In genomic region chr15:96353931-96354730, GRCh38 we compare ENCODE assay signal across 10 cellular contexts. TPM values are rescaled to one million over a fixed set of nuclear protein-coding genes. Genes with fewer than 3 reads are reported as not detected.
A peak's percentile ranks its signal among the peaks of the same experiment; 100 is the strongest.
DNase-seq lines count a peak whose midpoint lies in the region; ATAC-seq, FAIRE-seq and TF ChIP-seq lines count a peak whose summit lies in the region.
"Had no signal": no experiment of that assay in that cellular context is flagged by ENCODE, and none has a peak within 500 bp of the region (broad histone marks: within the 10 kb centered on the region; RNA-seq: fewer than 3 reads in every experiment).

No MANE protein-coding gene starts in this region.

- H3K4me3 ChIP-seq in A549 (peak overlapping the region; percentile 62), esophagus muscularis mucosa (peak overlapping the region; percentile 62 to 78 (median 66)), mucosa of stomach (ENCODE audit: low read length) (peak overlapping the region; percentile 19)

- H3K4me1 Mint-ChIP-seq in CD4-positive, alpha-beta T cell (ENCODE audit: low read depth): peaks cover 23% of the 10 kb centered on the region

- peaks cover 63% of the 10 kb centered on the region for H3K27me3 Mint-ChIP-seq in CD4-positive, alpha-beta T cell

- TF ChIP-seq POLR2A in A549 (IDR thresholded peaks at IDR 0.05; ENCODE audit: low read length) (no peak), esophagus muscularis mucosa (IDR thresholded peaks at IDR 0.05; ENCODE audit: low read depth) (no peak)

- H3K9me3 Mint-ChIP-seq in CD4-positive, alpha-beta T cell: no peaks in the 10 kb centered on the region

- H3K4me1 ChIP-seq in A549 (0 out of 3 replicates have a peak, but pooled peaks cover 10% of the 10 kb centered on the region), esophagus muscularis mucosa (peaks cover 35 to 92% (median 85%) of the 10 kb centered on the region in 4 donors), mucosa of stomach (ENCODE audit: control insufficient read depth, insufficient read depth, low read length) (peaks cover 19% of the 10 kb centered on the region)

- peak overlapping the region; percentile 50 for H3K9ac ChIP-seq in mucosa of stomach (ENCODE audit: low read length)

- ATAC-seq in A549 (peak; percentile 65 to 85), HG02852 (IDR thresholded peaks at IDR 0.05; ENCODE audit: unreplicated experiment) (no peak)
- ATAC-seq in CD4-positive, alpha-beta T cell (ENCODE audit: poor library complexity): no peak

- H3K36me3 ChIP-seq in esophagus muscularis mucosa (no peaks in the 10 kb centered on the region), mucosa of stomach (ENCODE audit: control insufficient read depth, insufficient read depth, low read length) (no peaks in the 10 kb centered on the region)

- peak; percentile 13 to 37; a peak in 3 of 5 replicates for TF ChIP-seq RAD21 in A549 (conservative IDR thresholded peaks at IDR 0.05 in 1 of 2, IDR thresholded peaks at IDR 0.05 in 1 of 2)

- FAIRE-seq in A549 (lab: Jason Lieb, UNC): no peak

- H3K9me3 ChIP-seq in A549 (no peaks in the 10 kb centered on the region), esophagus muscularis mucosa (no peaks in the 10 kb centered on the region), mucosa of stomach (ENCODE audit: control insufficient read depth, low read length) (no peaks in the 10 kb centered on the region)
- peaks cover 5% of the 10 kb centered on the region for H3K9me3 ChIP-seq in CD4-positive, alpha-beta T cell (ENCODE audit: control insufficient read depth, low read length)

- H3K27ac ChIP-seq in A549 (peak overlapping the region; percentile 58 to 89; a peak in 5 of 6 replicates), esophagus muscularis mucosa (replicated peaks in 1 of 4) (peak overlapping the region; percentile 94 to 97 (median 94))
- H3K27ac ChIP-seq in CD4-positive, alpha-beta T cell (ENCODE audit: low read depth, low read length): no peak overlapping the region

- CTCF ChIA-PET in A549 (lab: Yijun Ruan, JAX): interaction anchor here (0.6 to 10.5 kb wide), 22 partner anchors 8 to 1824 kb away, joined by 3 to 128 read pairs (median 4); partner anchors contain the start of gene NR2F2
- CTCF ChIA-PET in CD4-positive, alpha-beta T cell (lab: Charles Lee): no interaction called here

- no peaks in the 10 kb centered on the region for H3K36me3 Mint-ChIP-seq in CD4-positive, alpha-beta T cell (ENCODE audit: low read depth)

- H3K4me3 Mint-ChIP-seq in CD4-positive, alpha-beta T cell: no peak overlapping the region

- no peak overlapping the region for H3K27ac Mint-ChIP-seq in CD4-positive, alpha-beta T cell

- intact Hi-C loops in esophagus muscularis mucosa (cut with DNase I): loop anchor here (5.0 to 10.0 kb wide), 3 partner anchors 73 to 1089 kb away; no protein-coding TSS in a partner anchor
- intact Hi-C loops in CD4-positive, alpha-beta T cell (cut with DNase I, micrococcal nuclease): no loop called here

- 4% methylated on average over 26 of the region's 67 CpGs for WGBS in A549 (ENCODE audit: missing lambda C conversion rate)
- WGBS in esophagus muscularis mucosa: 12% methylated on average over 16 of the region's 67 CpGs

- TF ChIP-seq EP300 in A549 (IDR thresholded peaks at IDR 0.05) (no peak), esophagus muscularis mucosa (IDR thresholded peaks at IDR 0.05) (no peak)

- H3K27me3 ChIP-seq in esophagus muscularis mucosa (peaks cover 0 to 17% (median 0%) of the 10 kb centered on the region in 4 donors), mucosa of stomach (ENCODE audit: control insufficient read depth, insufficient read depth, low read length) (peaks cover 40% of the 10 kb centered on the region)
- peaks cover 92% of the 10 kb centered on the region for H3K27me3 ChIP-seq in CD4-positive, alpha-beta T cell (ENCODE audit: control insufficient read depth, insufficient read depth, low read length)

- peak overlapping the region; percentile 93 for H3K4me2 ChIP-seq in A549

- peak; percentile 76 for TF ChIP-seq CTCF in A549 (IDR thresholded peaks at IDR 0.05)
- TF ChIP-seq CTCF in esophagus muscularis mucosa (IDR thresholded peaks at IDR 0.05): peak; percentile 48 to 70 (median 53)
- no peak for TF ChIP-seq CTCF in CD4-positive, alpha-beta T cell (IDR thresholded peaks at IDR 0.05)

- POLR2A ChIA-PET in A549 (lab: Yijun Ruan, JAX): interaction anchor here (1.4 to 2.4 kb wide), 2 partner anchors 18 to 24 kb away, joined by 3 to 9 read pairs; partner anchors contain the start of gene NR2F2
- POLR2A ChIA-PET in CD4-positive, alpha-beta T cell (lab: Charles Lee): no interaction called here

- DNase-seq in A549 (ENCODE audit: low read depth in 1 of 2, low spot score in 1 of 2) (no peak), MV-4-11 (lab: John Stamatoyannopoulos, UW) (peak; percentile 46), esophagus muscularis mucosa (ENCODE audit: extremely low spot score) (no peak), DMS79 treated with DMSO at 0.1 percent for 48 hours (lab: John Stamatoyannopoulos, UW) (no peak), LoVo (ENCODE audit: low spot score) (no peak)
- DNase-seq in CD4-positive, alpha-beta T cell: no peak
- DNase-seq: COR-L47 had no signal

TF ChIP-seq in A549, 52 proteins besides CTCF, POLR2A, EP300 and RAD21:
- TF ChIP-seq SMC3 (IDR thresholded peaks at IDR 0.05): peak; percentile 46; the same call in 2 of the 3 replicates
- no peak for TF ChIP-seq BCL3 (IDR thresholded peaks at IDR 0.05)
- peak; percentile 42; the same call in 1 of the 2 replicates for TF ChIP-seq MAX (IDR thresholded peaks at IDR 0.05)
- no peak for TF ChIP-seq CEBPB (IDR thresholded peaks at IDR 0.05)
- TF ChIP-seq HEYL (CRISPR knock-in tag; IDR thresholded peaks at IDR 0.05): no peak
- TF ChIP-seq KDM5A (IDR thresholded peaks at IDR 0.05): no peak
- no peak for TF ChIP-seq NFE2L2 (conservative IDR thresholded peaks at IDR 0.05; ENCODE audit: low read length)
TF ChIP-seq in A549: peak in this region for 2.

RNA-seq across cellular contexts. Expression of gene NR2F2, which starts 23.6 kb away (rescaled TPM):
- polyA plus RNA-seq in A549 (2011; rRNA removed) (11.8 and 14.4 TPM in 2 replicates), A549 (2017; fragmentation: RNase III; extraction: RNeasy Plus Mini Kit Qiagen cat#74134 plus additional on column Dnase treatment) (14.4 to 15.7 TPM (median 15.3 TPM) in 3 replicates)
- 14.2 and 17.8 TPM in 2 replicates for polyA plus RNA-seq in A549 (2012; cell fraction: cytosol; rRNA removed)
- polyA plus RNA-seq in A549 (2012; cell fraction: nucleus; rRNA removed): 10.9 and 18.7 TPM in 2 replicates
- polyA minus RNA-seq in A549 (2011; rRNA and poly(A)+ RNA removed): 5.7 and 14.9 TPM in 2 replicates
- total RNA-seq in esophagus muscularis mucosa: 100 to 1,000 TPM in 2 of 4 donors, 10 to 100 TPM in 2; 42.7 to 131 (median 83.6) TPM
- not detected for total RNA-seq in CD4-positive, alpha-beta T cell
- total RNA-seq: activated CD8-positive, alpha-beta memory T cell treated with anti-CD3 and anti-CD28 coated beads for 36 hours had no signal

Comparison
In these comparisons a context has a peak if more than half of its experiments do, and no peak if none do; other contexts are left out.
1. ATAC-seq: peak in A549 (2 of 2); none in HG02852 (single experiment) and CD4-positive, alpha-beta T cell (single experiment).
2. RNA of gene NR2F2, which starts 23.6 kb away (total RNA-seq): 42.7 to 131 TPM in esophagus muscularis mucosa; not detected in CD4-positive, alpha-beta T cell; every median in the first group is over 10 times any median in the second.
3. Peak in every context shown above with its lines, with median percentiles within 50 percentile points of each other: H3K4me3 ChIP-seq.